In genomic region chr17:54239291-54239690, GRCh38 we compare ENCODE assay signal across 22 cellular contexts.
"Had no signal": no experiment of that assay in that cellular context is flagged by ENCODE, and none has a peak within 500 bp of the region (broad histone marks: within the 10 kb centered on the region; RNA-seq: fewer than 3 reads in every experiment).

No MANE protein-coding gene starts in this region.

- H3K27me3 ChIP-seq: esophagus muscularis mucosa, foreskin keratinocyte, gastroesophageal sphincter, heart left ventricle, hepatocyte, left lung had no signal

- H2AFZ ChIP-seq: hepatocyte had no signal

- H3K9me3 ChIP-seq: gastroesophageal sphincter had no signal

- H3K36me3 ChIP-seq: esophagus muscularis mucosa, gastroesophageal sphincter, heart left ventricle, left lung, lower lobe of right lung had no signal

- H3K27ac ChIP-seq: coronary artery, dorsolateral prefrontal cortex, esophagus muscularis mucosa, foreskin keratinocyte, gastroesophageal sphincter, heart left ventricle, hepatocyte, left lung, lower lobe of right lung had no signal

- H3K4me3 ChIP-seq: coronary artery, dorsolateral prefrontal cortex, esophagus muscularis mucosa, gastroesophageal sphincter, heart left ventricle, hepatocyte, left lung, lower lobe of right lung, mucosa of descending colon had no signal

- FAIRE-seq: colon, endothelial cell of umbilical vein, frontal cortex had no signal

- DNase-seq: dermis blood vessel endothelial cell; dorsolateral prefrontal cortex; effector CD4-positive, alpha-beta T cell; effector memory CD4-positive, alpha-beta T cell; foreskin keratinocyte; heart left ventricle; hypothalamus; immature natural killer cell; islet precursor cell; left cardiac atrium; left lung; left ventricle myocardium superior; lower lobe of right lung; mesenchymal stem cell; mucosa of descending colon had no signal

- H3K4me2 ChIP-seq: hepatocyte had no signal

- ATAC-seq: foreskin keratinocyte, gastroesophageal sphincter, heart left ventricle, left cardiac atrium, left lung, left ventricle myocardium superior, lower lobe of right lung, mucosa of descending colon had no signal

- H3K4me1 ChIP-seq: esophagus muscularis mucosa, foreskin keratinocyte, gastroesophageal sphincter, heart left ventricle, left lung, lower lobe of right lung had no signal
